In genomic region chr6:14922706-14923105, GRCh38 we compare ENCODE assay signal across 23 cellular contexts.
A peak's percentile ranks its signal among the peaks of the same experiment; 100 is the strongest.
DNase-seq lines count a peak whose midpoint lies in the region; ATAC-seq and TF ChIP-seq lines count a peak whose summit lies in the region.
"Had no signal": no experiment of that assay in that cellular context is flagged by ENCODE, and none has a peak within 500 bp of the region (broad histone marks: within the 10 kb centered on the region; RNA-seq: fewer than 3 reads in every experiment).

No MANE protein-coding gene starts in this region.

- H3K27me3 ChIP-seq in neutrophil (no peaks in the 10 kb centered on the region), transverse colon (no peaks in the 10 kb centered on the region)
- H3K27me3 ChIP-seq: uterus had no signal

- peak; percentile 28 for DNase-seq in activated CD8-positive, alpha-beta memory T cell treated with anti-CD3 and anti-CD28 coated beads, Interleukin-2, amount 50 U/mL, for 48 hours
- DNase-seq in activated CD8-positive, alpha-beta memory T cell treated with anti-CD3 and anti-CD28 coated beads, Interleukin-2, amount 10 ng/mL, durations not matched to agents 7 days and 5 days: no peak
- DNase-seq in islet precursor cell (peak; percentile 70), transverse colon (no peak)
- no peak for DNase-seq in stimulated activated naive CD4-positive, alpha-beta T cell (lab: John Stamatoyannopoulos, UW)
- DNase-seq: activated B cell treated with CpG ODN at 0.5 μM for 24 hours; activated CD4-positive, alpha-beta memory T cell treated with anti-CD3 and anti-CD28 coated beads, Interleukin-2, amount 10 ng/mL, durations not matched to agents 7 days and 5 days; activated naive CD4-positive, alpha-beta T cell treated with Interleukin-2 at 50 U/mL for 16 hours; activated T-cell treated with anti-CD3 and anti-CD28 coated beads, Interleukin-2, amount 50 U/mL, for 1 hour; effector CD4-positive, alpha-beta T cell; NCI-H1092 treated with DMSO at 0.1 percent for 48 hours; NCI-H2029 treated with DMSO at 0.1 percent for 48 hours; NCI-H446 treated with DMSO at 0.1 percent for 48 hours; stimulated activated CD4-positive, alpha-beta T cell treated with anti-CD3 and anti-CD28 coated beads, Interleukin-2, amount 100 ng/mL, for 48 hours; stimulated activated naive CD8-positive, alpha-beta T cell treated with anti-CD3 and anti-CD28 coated beads, Interleukin-15, amount 100 ng/mL, for 72 hours; uterus had no signal

- H3K4me1 ChIP-seq in neutrophil (ENCODE audit: control insufficient read depth in 1 of 2, insufficient read depth in 1 of 2, low read depth in 1 of 2, low read length in 1 of 2) (peaks cover 66 to 77% of the 10 kb centered on the region in 2 experiments), transverse colon (peaks cover 0 to 14% (median 0%) of the 10 kb centered on the region in 4 donors)
- H3K4me1 ChIP-seq: uterus had no signal

- H3K4me3 ChIP-seq in neutrophil (ENCODE audit: low read depth in 1 of 2, low read length in 1 of 2) (peak overlapping the region; percentile 46 to 47), transverse colon (no peak overlapping the region)
- H3K4me3 ChIP-seq: SK-N-MC, uterus had no signal

- no peaks in the 10 kb centered on the region for H3K27me3 Mint-ChIP-seq in activated CD8-positive, alpha-beta memory T cell treated with anti-CD3 and anti-CD28 coated beads, Interleukin-2, amount 10 ng/mL, durations not matched to agents 7 days and 5 days
- H3K27me3 Mint-ChIP-seq: activated B cell treated with CpG ODN at 0.5 μM for 24 hours; activated CD4-positive, alpha-beta memory T cell treated with anti-CD3 and anti-CD28 coated beads, Interleukin-2, amount 10 ng/mL, durations not matched to agents 7 days and 5 days had no signal

- no peaks in the 10 kb centered on the region for H3K4me1 Mint-ChIP-seq in activated CD8-positive, alpha-beta memory T cell treated with anti-CD3 and anti-CD28 coated beads, Interleukin-2, amount 10 ng/mL, durations not matched to agents 7 days and 5 days
- H3K4me1 Mint-ChIP-seq: activated CD4-positive, alpha-beta memory T cell treated with anti-CD3 and anti-CD28 coated beads, Interleukin-2, amount 10 ng/mL, durations not matched to agents 7 days and 5 days; stimulated activated naive CD8-positive, alpha-beta T cell treated with anti-CD3 and anti-CD28 coated beads, Interleukin-15, amount 100 ng/mL, for 72 hours had no signal

- no peaks in the 10 kb centered on the region for H3K9me3 Mint-ChIP-seq in activated CD8-positive, alpha-beta memory T cell treated with anti-CD3 and anti-CD28 coated beads, Interleukin-2, amount 10 ng/mL, durations not matched to agents 7 days and 5 days (ENCODE audit: low read depth)
- H3K9me3 Mint-ChIP-seq: activated B cell treated with CpG ODN at 0.5 μM for 24 hours; activated CD4-positive, alpha-beta memory T cell treated with anti-CD3 and anti-CD28 coated beads, Interleukin-2, amount 10 ng/mL, durations not matched to agents 7 days and 5 days; stimulated activated naive CD8-positive, alpha-beta T cell treated with anti-CD3 and anti-CD28 coated beads, Interleukin-15, amount 100 ng/mL, for 72 hours had no signal

- no peak overlapping the region for H3K4me3 Mint-ChIP-seq in activated CD8-positive, alpha-beta memory T cell treated with anti-CD3 and anti-CD28 coated beads, Interleukin-2, amount 10 ng/mL, durations not matched to agents 7 days and 5 days
- H3K4me3 Mint-ChIP-seq: activated CD4-positive, alpha-beta memory T cell treated with anti-CD3 and anti-CD28 coated beads, Interleukin-2, amount 10 ng/mL, durations not matched to agents 7 days and 5 days; stimulated activated naive CD8-positive, alpha-beta T cell treated with anti-CD3 and anti-CD28 coated beads, Interleukin-15, amount 100 ng/mL, for 72 hours had no signal

- in situ Hi-C loops in transverse colon (cut with MboI; ENCODE audit: low pct_ligation_motif_present in 1 of 4, low pct_unique_long_range_greater_than_20kb in 1 of 4, low sequenced_read_pairs in 3 of 4): no loop called here

- TF ChIP-seq POLR2A in transverse colon (IDR thresholded peaks at IDR 0.05): no peak
- TF ChIP-seq POLR2A in GM18505 (IDR thresholded peaks at IDR 0.05; ENCODE audit: borderline replicate concordance, extremely low read depth, insufficient read depth, insufficient read length): no peak

- TF ChIP-seq CTCF in neutrophil (IDR thresholded peaks at IDR 0.05): no peak
- TF ChIP-seq CTCF in transverse colon (IDR thresholded peaks at IDR 0.05): no peak

- no peaks in the 10 kb centered on the region for H3K36me3 ChIP-seq in neutrophil
- no peaks in the 10 kb centered on the region for H3K36me3 ChIP-seq in transverse colon
- H3K36me3 ChIP-seq: uterus had no signal

- CTCF ChIA-PET in activated CD8-positive, alpha-beta memory T cell treated with anti-CD3 and anti-CD28 coated beads, Interleukin-2, amount 10 ng/mL, durations not matched to agents 7 days and 5 days (lab: Charles Lee): no interaction called here

- H3K27ac Mint-ChIP-seq in activated CD8-positive, alpha-beta memory T cell treated with anti-CD3 and anti-CD28 coated beads, Interleukin-2, amount 10 ng/mL, durations not matched to agents 7 days and 5 days: no peak overlapping the region
- H3K27ac Mint-ChIP-seq: activated B cell treated with CpG ODN at 0.5 μM for 24 hours; activated CD4-positive, alpha-beta memory T cell treated with anti-CD3 and anti-CD28 coated beads, Interleukin-2, amount 10 ng/mL, durations not matched to agents 7 days and 5 days; stimulated activated naive CD8-positive, alpha-beta T cell treated with anti-CD3 and anti-CD28 coated beads, Interleukin-15, amount 100 ng/mL, for 72 hours had no signal

- H3K27ac ChIP-seq in neutrophil (peak overlapping the region; percentile 98), transverse colon (peak overlapping the region; percentile 53 to 64 (median 58))
- H3K27ac ChIP-seq: 22Rv1, SK-N-MC, uterus had no signal

- intact Hi-C loops in transverse colon (cut with DNase I; ENCODE audit: low total_unique reads): no loop called here

- H3K9me3 ChIP-seq in neutrophil (no peaks in the 10 kb centered on the region), transverse colon (no peaks in the 10 kb centered on the region)
- H3K9me3 ChIP-seq: uterus had no signal

- ATAC-seq in activated CD8-positive, alpha-beta memory T cell treated with anti-CD3 and anti-CD28 coated beads, Interleukin-2, amount 10 ng/mL, durations not matched to agents 7 days and 5 days: no peak
- no peak for ATAC-seq in GM18505 (IDR thresholded peaks at IDR 0.05; ENCODE audit: unreplicated experiment)
- no peak for ATAC-seq in GM19455 (IDR thresholded peaks at IDR 0.05; ENCODE audit: unreplicated experiment)
- ATAC-seq: HCT116; left lobe of liver; stimulated activated naive CD8-positive, alpha-beta T cell treated with anti-CD3 and anti-CD28 coated beads, Interleukin-15, amount 100 ng/mL, for 72 hours had no signal

- H3K36me3 Mint-ChIP-seq in activated CD8-positive, alpha-beta memory T cell treated with anti-CD3 and anti-CD28 coated beads, Interleukin-2, amount 10 ng/mL, durations not matched to agents 7 days and 5 days: no peaks in the 10 kb centered on the region

- TF ChIP-seq EP300 in transverse colon (IDR thresholded peaks at IDR 0.05; ENCODE audit: low read depth): no peak

- 77 to 81% methylated on average over 3 to 6 of the region's 6 CpGs for WGBS in transverse colon (ENCODE audit: low coverage in 1 of 2), 2 donors

Comparison
In these comparisons a context has a peak if more than half of its experiments do, and no peak if none do; other contexts are left out.
1. DNase-seq: peak in activated CD8-positive, alpha-beta memory T cell treated with anti-CD3 and anti-CD28 coated beads, Interleukin-2, amount 50 U/mL, for 48 hours (single experiment) and islet precursor cell (single experiment); none in activated CD8-positive, alpha-beta memory T cell treated with anti-CD3 and anti-CD28 coated beads, Interleukin-2, amount 10 ng/mL, durations not matched to agents 7 days and 5 days (single experiment), transverse colon (single experiment) and stimulated activated naive CD4-positive, alpha-beta T cell (0 of 6).
2. H3K4me3 ChIP-seq: peak in neutrophil (2 of 2); none in transverse colon (0 of 4).